ENCODE assay signal across 8 cellular contexts in genomic region chr22:20606041-20606783, GRCh38.
DNase-seq lines count a peak whose midpoint lies in the region; ATAC-seq, FAIRE-seq and TF ChIP-seq lines count a peak whose summit lies in the region.

No MANE protein-coding gene starts in this region.

- TF ChIP-seq CTCF in D721Med (IDR thresholded peaks at IDR 0.05; ENCODE audit: insufficient read depth, missing control alignments) (peak; percentile 63), PC-9 (conservative IDR thresholded peaks at IDR 0.05) (peak; percentile 73), foreskin keratinocyte (conservative IDR thresholded peaks at IDR 0.05) (peak; percentile 95)

- H3K27ac ChIP-seq in PC-9 (no peak overlapping the region), foreskin keratinocyte (no peak overlapping the region)

- no peak for FAIRE-seq in D721Med (lab: Jason Lieb, UNC)

- H3K79me2 ChIP-seq in PC-9 (ENCODE audit: low read depth), result no peaks in the 10 kb centered on the region

- no TSS peak for BruUV-seq in PC-9 (replicated peaks; lab: Mats Ljungman, UMichigan)

- CTCF ChIA-PET in PC-9 (lab: Charles Lee), result interaction anchor here (0.6 kb wide), 1 partner anchor 94 kb away, joined by 3 read pairs; no protein-coding TSS in a partner anchor

- H3K27me3 Mint-ChIP-seq in activated T-cell treated with anti-CD3 and anti-CD28 coated beads, Interleukin-2, amount 50 U/mL, for 4 hours (ENCODE audit: low read depth), result no peaks in the 10 kb centered on the region

- H3K4me2 ChIP-seq in PC-9, result peak overlapping the region; percentile 32; the same call in 1 of the 2 replicates

- no peak for TF ChIP-seq EP300 in Ishikawa (IDR thresholded peaks at IDR 0.05; ENCODE audit: borderline replicate concordance)

- H3K27me3 ChIP-seq in PC-9 (ENCODE audit: insufficient read depth, low read depth) (no peaks in the 10 kb centered on the region), foreskin keratinocyte (peaks cover 27% of the 10 kb centered on the region)

- H3K4me3 Mint-ChIP-seq in activated T-cell treated with anti-CD3 and anti-CD28 coated beads, Interleukin-2, amount 50 U/mL, for 4 hours, result no peak overlapping the region

- ATAC-seq in activated T-cell treated with anti-CD3 and anti-CD28 coated beads, Interleukin-2, amount 50 U/mL, for 4 hours, result peak; percentile 82 to 84
- peak; percentile 81 for ATAC-seq in foreskin keratinocyte
- no peak for ATAC-seq in GM19397 (IDR thresholded peaks at IDR 0.05; ENCODE audit: unreplicated experiment)
- no peak for ATAC-seq in HG02840 (IDR thresholded peaks at IDR 0.05; ENCODE audit: low FRiP score, unreplicated experiment)

- H2AFZ ChIP-seq in PC-9, result no peak overlapping the region

- H3K9me2 ChIP-seq in PC-9 (ENCODE audit: insufficient read depth), result no peaks in the 10 kb centered on the region

- peaks cover 9% of the 10 kb centered on the region for H3K4me1 Mint-ChIP-seq in activated T-cell treated with anti-CD3 and anti-CD28 coated beads, Interleukin-2, amount 50 U/mL, for 4 hours (ENCODE audit: low read depth)

- no peaks in the 10 kb centered on the region for H4K20me1 ChIP-seq in PC-9 (ENCODE audit: insufficient read depth)

- no peak overlapping the region for H3K4me3 ChIP-seq in PC-9

- no peaks in the 10 kb centered on the region for H3K9me3 ChIP-seq in PC-9 (ENCODE audit: insufficient read depth, low read depth)

- H3K4me1 ChIP-seq in PC-9 (replicated peaks; ENCODE audit: insufficient read depth), result no peaks in the 10 kb centered on the region
- H3K4me1 ChIP-seq in foreskin keratinocyte, result no peaks in the 10 kb centered on the region

- no peaks in the 10 kb centered on the region for H3K36me3 Mint-ChIP-seq in activated T-cell treated with anti-CD3 and anti-CD28 coated beads, Interleukin-2, amount 50 U/mL, for 4 hours (ENCODE audit: insufficient read depth)

- POLR2A ChIA-PET in PC-9 (lab: Charles Lee; ENCODE audit: unreplicated experiment), result no interaction called here

- H3K36me3 ChIP-seq in PC-9 (ENCODE audit: low read depth), result no peaks in the 10 kb centered on the region

- intact Hi-C loops in PC-9 (cut with micrococcal nuclease; ENCODE audit: unreplicated experiment), result loop anchor here (2.0 kb wide), 2 partner anchors 37 to 187 kb away; no protein-coding TSS in a partner anchor

- TF ChIP-seq RAD21 in Ishikawa (IDR thresholded peaks at IDR 0.05; ENCODE audit: low read depth), result peak; percentile 96

- DNase-seq in D721Med (ENCODE audit: insufficient read length, low spot score) (peak; percentile 47), PC-9 (peak; percentile 74 to 79), foreskin keratinocyte (peak; percentile 56 to 72), pulmonary artery endothelial cell (ENCODE audit: low read depth, low spot score) (peak; percentile 24)
- peak; percentile 59 for DNase-seq in activated T-cell treated with anti-CD3 and anti-CD28 coated beads, Interleukin-2, amount 50 U/mL, for 4 hours

- H3K9me3 Mint-ChIP-seq in activated T-cell treated with anti-CD3 and anti-CD28 coated beads, Interleukin-2, amount 50 U/mL, for 4 hours, result no peaks in the 10 kb centered on the region

- no peaks in the 10 kb centered on the region for H3F3A ChIP-seq in PC-9 (ENCODE audit: insufficient read depth, low read depth)

TF ChIP-seq in Ishikawa, 13 proteins besides CTCF, POLR2A, EP300 and RAD21:
- TF ChIP-seq TAF1 (IDR thresholded peaks at IDR 0.05; ENCODE audit: low read depth) (peak; percentile 26; the same call in 1 of the 2 replicates), TEAD4 (IDR thresholded peaks at IDR 0.05) (peak; percentile 33; the same call in 1 of the 2 replicates), YY1 (IDR thresholded peaks at IDR 0.05; ENCODE audit: low read depth) (peak; percentile 54; the same call in 1 of the 2 replicates), REST (IDR thresholded peaks at IDR 0.05; ENCODE audit: low read depth) (no peak), TCF12 (IDR thresholded peaks at IDR 0.05; ENCODE audit: low read depth) (0 out of 2 replicates have a peak, but pooled peaks have one; percentile 28), NFIC (IDR thresholded peaks at IDR 0.05) (peak; percentile 68), CEBPB (IDR thresholded peaks at IDR 0.05) (peak; percentile 98), EGR1 (IDR thresholded peaks at IDR 0.05) (no peak), USF1 (IDR thresholded peaks at IDR 0.05) (peak; percentile 73; the same call in 1 of the 2 replicates), ZBTB7A (IDR thresholded peaks at IDR 0.05; ENCODE audit: low read depth) (no peak), MAX (IDR thresholded peaks at IDR 0.05) (peak; percentile 42)

Comparison
In these comparisons a context has a peak if more than half of its experiments do, and no peak if none do; other contexts are left out.
1. DNase-seq: peak in every context shown above with its lines; median percentile 76 in PC-9; 64 in foreskin keratinocyte; 59 in activated T-cell treated with anti-CD3 and anti-CD28 coated beads, Interleukin-2, amount 50 U/mL, for 4 hours; 47 in D721Med; 24 in pulmonary artery endothelial cell.
2. ATAC-seq: peak in activated T-cell treated with anti-CD3 and anti-CD28 coated beads, Interleukin-2, amount 50 U/mL, for 4 hours (2 of 2) and foreskin keratinocyte (single experiment); none in GM19397 (single experiment) and HG02840 (single experiment).
3. Peak in every context shown above with its lines, with median percentiles within 50 percentile points of each other: CTCF ChIP-seq.